6 cellular contexts compared by ENCODE assay signal in the genomic region with DNA sequence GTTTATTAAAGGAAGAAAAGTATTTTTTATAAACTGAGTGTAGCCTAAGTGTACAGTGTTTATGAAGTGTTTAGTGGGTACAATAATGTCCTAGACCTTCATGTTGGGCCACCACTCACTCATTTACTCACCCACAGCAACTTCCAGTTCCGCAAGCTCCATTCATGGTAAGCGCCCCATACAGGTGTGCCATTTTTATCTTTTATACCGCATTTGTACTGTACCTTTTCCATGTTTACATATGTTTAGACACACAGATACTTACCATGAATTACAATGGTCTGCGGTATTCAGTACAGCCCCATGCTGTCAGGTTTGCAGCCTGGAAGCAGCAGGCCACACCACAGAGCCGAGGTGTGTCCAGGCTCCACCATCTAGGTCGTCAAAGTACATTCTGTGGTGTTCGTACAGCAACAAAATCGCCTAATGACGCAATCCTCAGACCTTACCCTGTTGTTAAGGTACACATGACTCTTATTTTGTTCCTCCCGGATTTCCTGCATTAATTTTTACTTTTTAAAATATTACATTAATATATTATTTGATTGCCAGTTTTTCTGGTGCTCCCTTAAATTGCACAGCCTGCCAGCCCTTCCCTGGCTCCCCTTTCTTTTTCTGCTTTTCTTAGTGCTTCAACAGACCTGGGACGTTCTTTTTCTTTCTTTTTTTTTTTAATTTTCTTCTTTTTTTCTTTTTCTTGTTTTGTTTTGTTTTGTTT. TPM values are rescaled to one million over a fixed set of nuclear protein-coding genes. Genes with fewer than 3 reads are reported as not detected.
DNase-seq lines count a peak whose midpoint lies in the region; ATAC-seq lines count a peak whose summit lies in the region.

No MANE protein-coding gene starts in this region.

- POLR2A ChIA-PET in activated CD8-positive, alpha-beta T cell treated with anti-CD3 and anti-CD28 coated beads, Interleukin-2, amount 10 ng/mL, durations not matched to agents 7 days and 5 days (lab: Charles Lee) = interaction anchor here (0.8 to 5.9 kb wide), 12 partner anchors 12 to 187 kb away, joined by 3 to 40 read pairs (median 5); a partner anchor contains a TSS

- no peaks in the 10 kb centered on the region for H3K27me3 ChIP-seq in layer of hippocampus (ENCODE audit: control insufficient read depth, insufficient read depth, low read length)

- H3K27me3 Mint-ChIP-seq in activated CD8-positive, alpha-beta T cell treated with anti-CD3 and anti-CD28 coated beads, Interleukin-2, amount 10 ng/mL, durations not matched to agents 7 days and 5 days (ENCODE audit: low read depth) = no peaks in the 10 kb centered on the region

- H3K9me3 Mint-ChIP-seq in activated CD8-positive, alpha-beta T cell treated with anti-CD3 and anti-CD28 coated beads, Interleukin-2, amount 10 ng/mL, durations not matched to agents 7 days and 5 days (ENCODE audit: insufficient read depth) = no peaks in the 10 kb centered on the region

- H3K27ac Mint-ChIP-seq in activated CD8-positive, alpha-beta T cell treated with anti-CD3 and anti-CD28 coated beads, Interleukin-2, amount 10 ng/mL, durations not matched to agents 7 days and 5 days = peak overlapping the region; percentile 99

- peaks cover 31% of the 10 kb centered on the region for H3K4me1 Mint-ChIP-seq in activated CD8-positive, alpha-beta T cell treated with anti-CD3 and anti-CD28 coated beads, Interleukin-2, amount 10 ng/mL, durations not matched to agents 7 days and 5 days (ENCODE audit: low read depth)

- no peak for ATAC-seq in activated CD8-positive, alpha-beta T cell treated with anti-CD3 and anti-CD28 coated beads, Interleukin-2, amount 10 ng/mL, durations not matched to agents 7 days and 5 days
- no peak for ATAC-seq in HG02571 (IDR thresholded peaks at IDR 0.05; ENCODE audit: unreplicated experiment)
- no peak for ATAC-seq in HG03175 (IDR thresholded peaks at IDR 0.05; ENCODE audit: unreplicated experiment)

- peak overlapping the region; percentile 94 for H3K4me3 Mint-ChIP-seq in activated CD8-positive, alpha-beta T cell treated with anti-CD3 and anti-CD28 coated beads, Interleukin-2, amount 10 ng/mL, durations not matched to agents 7 days and 5 days

- H3K36me3 Mint-ChIP-seq in activated CD8-positive, alpha-beta T cell treated with anti-CD3 and anti-CD28 coated beads, Interleukin-2, amount 10 ng/mL, durations not matched to agents 7 days and 5 days (ENCODE audit: low read depth) = peaks cover 27% of the 10 kb centered on the region

- CTCF ChIA-PET in activated CD8-positive, alpha-beta T cell treated with anti-CD3 and anti-CD28 coated beads, Interleukin-2, amount 10 ng/mL, durations not matched to agents 7 days and 5 days (lab: Charles Lee) = interaction anchor here (0.7 to 11.7 kb wide), 30 partner anchors 9 to 1652 kb away, joined by 3 to 187 read pairs (median 6); a partner anchor contains a TSS

- peak overlapping the region; percentile 72 for H3K27ac ChIP-seq in layer of hippocampus (ENCODE audit: low read depth, low read length)

- peak; percentile 13 for DNase-seq in NOMO-1 treated with DMSO at 0.1 percent for 48 hours (lab: John Stamatoyannopoulos, UW; ENCODE audit: unreplicated experiment)
- no peak for DNase-seq in NOMO-1 treated with dmso at 0.1 percent for 144 hours (lab: John Stamatoyannopoulos, UW; ENCODE audit: unreplicated experiment)
- peak; percentile 24 for DNase-seq in activated CD8-positive, alpha-beta T cell treated with anti-CD3 and anti-CD28 coated beads, Interleukin-2, amount 10 ng/mL, durations not matched to agents 7 days and 5 days

RNA-seq across cellular contexts. Expression of a gene that starts 0.9 kb away (rescaled TPM):
- total RNA-seq in activated CD8-positive, alpha-beta T cell treated with anti-CD3 and anti-CD28 coated beads, Interleukin-2, amount 10 ng/mL, durations not matched to agents 7 days and 5 days = 100 to 1,000 TPM; 138 to 140 TPM

RNA-seq across cellular contexts. Expression of a gene that starts 26.6 kb away (rescaled TPM):
- total RNA-seq in activated CD8-positive, alpha-beta T cell treated with anti-CD3 and anti-CD28 coated beads, Interleukin-2, amount 10 ng/mL, durations not matched to agents 7 days and 5 days = under 1 TPM; 0.50 to 0.73 TPM

RNA-seq across cellular contexts. Expression of a gene that starts 29.1 kb away (rescaled TPM):
- not detected for total RNA-seq in activated CD8-positive, alpha-beta T cell treated with anti-CD3 and anti-CD28 coated beads, Interleukin-2, amount 10 ng/mL, durations not matched to agents 7 days and 5 days

RNA-seq across cellular contexts. Expression of a gene that starts 35.3 kb away (rescaled TPM):
- total RNA-seq in activated CD8-positive, alpha-beta T cell treated with anti-CD3 and anti-CD28 coated beads, Interleukin-2, amount 10 ng/mL, durations not matched to agents 7 days and 5 days = 10 to 100 TPM; 22.9 to 23.3 TPM

RNA-seq across cellular contexts. Expression of a gene that starts 39.2 kb away (rescaled TPM):
- 1 to 10 TPM in 1 of 2 experiments, under 1 TPM in 1; 0.74 to 1.0 TPM for total RNA-seq in activated CD8-positive, alpha-beta T cell treated with anti-CD3 and anti-CD28 coated beads, Interleukin-2, amount 10 ng/mL, durations not matched to agents 7 days and 5 days
